1 cellular context compared by ENCODE assay signal in genomic region chr2:126496493-126496892, GRCh38.
TF ChIP-seq lines count a peak whose summit lies in the region.

No MANE protein-coding gene starts in this region.

TF ChIP-seq in GM12878, 131 proteins besides CTCF, POLR2A, EP300 and RAD21 (continued from another document and continues in another):
- TF ChIP-seq MTA3 (IDR thresholded peaks at IDR 0.05; ENCODE audit: borderline replicate concordance, low read length) (peak; percentile 89; the same call in 1 of the 2 replicates), SIX5 (IDR thresholded peaks at IDR 0.05; ENCODE audit: low read depth, low read length, severe bottlenecking) (no peak), IKZF2 (IDR thresholded peaks at IDR 0.05) (peak in 1 of 2 experiments; percentile 41; a peak in 2 of 4 replicates), KDM1A (IDR thresholded peaks at IDR 0.05; ENCODE audit: borderline replicate concordance) (no peak), CREM (IDR thresholded peaks at IDR 0.05; ENCODE audit: low read depth) (peak; percentile 75; the same call in 1 of the 2 replicates), SRF (IDR thresholded peaks at IDR 0.05; ENCODE audit: low read depth in 2 of 2, low read length in 2 of 2) (0 out of 4 replicates have a peak, but pooled peaks of 1 of the 2 experiments have one; percentile 20), FOXK2 (IDR thresholded peaks at IDR 0.05) (no peak), HDGF (IDR thresholded peaks at IDR 0.05) (no peak), MYC (IDR thresholded peaks at IDR 0.05; ENCODE audit: insufficient read depth, insufficient read length, insufficient replicate concordance, low read length, severe bottlenecking) (no peak), NBN (IDR thresholded peaks at IDR 0.05) (no peak), ZNF207 (IDR thresholded peaks at IDR 0.05; ENCODE audit: borderline replicate concordance) (no peak), BHLHE40 (IDR thresholded peaks at IDR 0.05; ENCODE audit: borderline replicate concordance in 1 of 2, low read depth in 2 of 2, low read length in 1 of 2) (no peak), PRDM15 (CRISPR knock-in tag; IDR thresholded peaks at IDR 0.05) (no peak), SREBF1 (IDR thresholded peaks at IDR 0.05; ENCODE audit: low read length) (no peak), PBX3 (IDR thresholded peaks at IDR 0.05; ENCODE audit: insufficient replicate concordance, low read depth, low read length) (no peak), NRF1 (conservative IDR thresholded peaks at IDR 0.05; ENCODE audit: low read depth, low read length) (no peak), HDAC6 (IDR thresholded peaks at IDR 0.05; ENCODE audit: unreplicated experiment) (no peak), JUNB (IDR thresholded peaks at IDR 0.05) (peak; percentile 97), POLR2AphosphoS5 (IDR thresholded peaks at IDR 0.05; ENCODE audit: low read length) (no peak), KAT2A (conservative IDR thresholded peaks at IDR 0.05; ENCODE audit: control insufficient read depth, low read depth, low read length) (no peak), MEF2A (IDR thresholded peaks at IDR 0.05; ENCODE audit: insufficient read depth, low read depth, low read length) (peak; percentile 94), BMI1 (IDR thresholded peaks at IDR 0.05; ENCODE audit: borderline replicate concordance) (no peak), ATF7 (IDR thresholded peaks at IDR 0.05; ENCODE audit: low read depth) (no peak), CEBPB (IDR thresholded peaks at IDR 0.05; ENCODE audit: borderline replicate concordance in 1 of 2, low read depth in 2 of 2, low read length in 2 of 2) (no peak), YBX1 (IDR thresholded peaks at IDR 0.05) (no peak), ESRRA (IDR thresholded peaks at IDR 0.05; ENCODE audit: low read length) (no peak), RB1 (IDR thresholded peaks at IDR 0.05; ENCODE audit: borderline replicate concordance) (no peak), NFYA (IDR thresholded peaks at IDR 0.05; ENCODE audit: borderline replicate concordance, low read depth, low read length) (no peak), USF2 (IDR thresholded peaks at IDR 0.05; ENCODE audit: borderline replicate concordance, low read depth, low read length) (no peak), BRCA1 (IDR thresholded peaks at IDR 0.05; ENCODE audit: low read depth, low read length) (no peak), YY1 (IDR thresholded peaks at IDR 0.05; ENCODE audit: low read depth, low read length) (no peak), E2F8 (IDR thresholded peaks at IDR 0.05; ENCODE audit: low read depth, partially characterized antibody) (no peak), EZH2 (IDR thresholded peaks at IDR 0.05; ENCODE audit: borderline replicate concordance, control insufficient read depth, low read depth, low read length) (no peak), ZNF217 (IDR thresholded peaks at IDR 0.05) (no peak), CBFB (IDR thresholded peaks at IDR 0.05; ENCODE audit: low read depth) (peak; percentile 21; the same call in 1 of the 2 replicates), ZBED1 (IDR thresholded peaks at IDR 0.05; ENCODE audit: borderline replicate concordance) (peak; percentile 68; the same call in 1 of the 2 replicates), POLR2AphosphoS2 (IDR thresholded peaks at IDR 0.05; ENCODE audit: low read depth, low read length) (no peak)
- TF ChIP-seq, protein P1, sequence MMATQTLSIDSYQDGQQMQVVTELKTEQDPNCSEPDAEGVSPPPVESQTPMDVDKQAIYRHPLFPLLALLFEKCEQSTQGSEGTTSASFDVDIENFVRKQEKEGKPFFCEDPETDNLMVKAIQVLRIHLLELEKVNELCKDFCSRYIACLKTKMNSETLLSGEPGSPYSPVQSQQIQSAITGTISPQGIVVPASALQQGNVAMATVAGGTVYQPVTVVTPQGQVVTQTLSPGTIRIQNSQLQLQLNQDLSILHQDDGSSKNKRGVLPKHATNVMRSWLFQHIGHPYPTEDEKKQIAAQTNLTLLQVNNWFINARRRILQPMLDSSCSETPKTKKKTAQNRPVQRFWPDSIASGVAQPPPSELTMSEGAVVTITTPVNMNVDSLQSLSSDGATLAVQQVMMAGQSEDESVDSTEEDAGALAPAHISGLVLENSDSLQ (IDR thresholded peaks at IDR 0.05): no peak
- TF ChIP-seq, protein P2, sequence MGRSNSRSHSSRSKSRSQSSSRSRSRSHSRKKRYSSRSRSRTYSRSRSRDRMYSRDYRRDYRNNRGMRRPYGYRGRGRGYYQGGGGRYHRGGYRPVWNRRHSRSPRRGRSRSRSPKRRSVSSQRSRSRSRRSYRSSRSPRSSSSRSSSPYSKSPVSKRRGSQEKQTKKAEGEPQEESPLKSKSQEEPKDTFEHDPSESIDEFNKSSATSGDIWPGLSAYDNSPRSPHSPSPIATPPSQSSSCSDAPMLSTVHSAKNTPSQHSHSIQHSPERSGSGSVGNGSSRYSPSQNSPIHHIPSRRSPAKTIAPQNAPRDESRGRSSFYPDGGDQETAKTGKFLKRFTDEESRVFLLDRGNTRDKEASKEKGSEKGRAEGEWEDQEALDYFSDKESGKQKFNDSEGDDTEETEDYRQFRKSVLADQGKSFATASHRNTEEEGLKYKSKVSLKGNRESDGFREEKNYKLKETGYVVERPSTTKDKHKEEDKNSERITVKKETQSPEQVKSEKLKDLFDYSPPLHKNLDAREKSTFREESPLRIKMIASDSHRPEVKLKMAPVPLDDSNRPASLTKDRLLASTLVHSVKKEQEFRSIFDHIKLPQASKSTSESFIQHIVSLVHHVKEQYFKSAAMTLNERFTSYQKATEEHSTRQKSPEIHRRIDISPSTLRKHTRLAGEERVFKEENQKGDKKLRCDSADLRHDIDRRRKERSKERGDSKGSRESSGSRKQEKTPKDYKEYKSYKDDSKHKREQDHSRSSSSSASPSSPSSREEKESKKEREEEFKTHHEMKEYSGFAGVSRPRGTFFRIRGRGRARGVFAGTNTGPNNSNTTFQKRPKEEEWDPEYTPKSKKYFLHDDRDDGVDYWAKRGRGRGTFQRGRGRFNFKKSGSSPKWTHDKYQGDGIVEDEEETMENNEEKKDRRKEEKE (IDR thresholded peaks at IDR 0.05): no peak
- TF ChIP-seq, protein P3, sequence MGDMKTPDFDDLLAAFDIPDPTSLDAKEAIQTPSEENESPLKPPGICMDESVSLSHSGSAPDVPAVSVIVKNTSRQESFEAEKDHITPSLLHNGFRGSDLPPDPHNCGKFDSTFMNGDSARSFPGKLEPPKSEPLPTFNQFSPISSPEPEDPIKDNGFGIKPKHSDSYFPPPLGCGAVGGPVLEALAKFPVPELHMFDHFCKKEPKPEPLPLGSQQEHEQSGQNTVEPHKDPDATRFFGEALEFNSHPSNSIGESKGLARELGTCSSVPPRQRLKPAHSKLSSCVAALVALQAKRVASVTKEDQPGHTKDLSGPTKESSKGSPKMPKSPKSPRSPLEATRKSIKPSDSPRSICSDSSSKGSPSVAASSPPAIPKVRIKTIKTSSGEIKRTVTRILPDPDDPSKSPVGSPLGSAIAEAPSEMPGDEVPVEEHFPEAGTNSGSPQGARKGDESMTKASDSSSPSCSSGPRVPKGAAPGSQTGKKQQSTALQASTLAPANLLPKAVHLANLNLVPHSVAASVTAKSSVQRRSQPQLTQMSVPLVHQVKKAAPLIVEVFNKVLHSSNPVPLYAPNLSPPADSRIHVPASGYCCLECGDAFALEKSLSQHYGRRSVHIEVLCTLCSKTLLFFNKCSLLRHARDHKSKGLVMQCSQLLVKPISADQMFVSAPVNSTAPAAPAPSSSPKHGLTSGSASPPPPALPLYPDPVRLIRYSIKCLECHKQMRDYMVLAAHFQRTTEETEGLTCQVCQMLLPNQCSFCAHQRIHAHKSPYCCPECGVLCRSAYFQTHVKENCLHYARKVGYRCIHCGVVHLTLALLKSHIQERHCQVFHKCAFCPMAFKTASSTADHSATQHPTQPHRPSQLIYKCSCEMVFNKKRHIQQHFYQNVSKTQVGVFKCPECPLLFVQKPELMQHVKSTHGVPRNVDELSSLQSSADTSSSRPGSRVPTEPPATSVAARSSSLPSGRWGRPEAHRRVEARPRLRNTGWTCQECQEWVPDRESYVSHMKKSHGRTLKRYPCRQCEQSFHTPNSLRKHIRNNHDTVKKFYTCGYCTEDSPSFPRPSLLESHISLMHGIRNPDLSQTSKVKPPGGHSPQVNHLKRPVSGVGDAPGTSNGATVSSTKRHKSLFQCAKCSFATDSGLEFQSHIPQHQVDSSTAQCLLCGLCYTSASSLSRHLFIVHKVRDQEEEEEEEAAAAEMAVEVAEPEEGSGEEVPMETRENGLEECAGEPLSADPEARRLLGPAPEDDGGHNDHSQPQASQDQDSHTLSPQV (IDR thresholded peaks at IDR 0.05): no peak
- TF ChIP-seq, protein P4, sequence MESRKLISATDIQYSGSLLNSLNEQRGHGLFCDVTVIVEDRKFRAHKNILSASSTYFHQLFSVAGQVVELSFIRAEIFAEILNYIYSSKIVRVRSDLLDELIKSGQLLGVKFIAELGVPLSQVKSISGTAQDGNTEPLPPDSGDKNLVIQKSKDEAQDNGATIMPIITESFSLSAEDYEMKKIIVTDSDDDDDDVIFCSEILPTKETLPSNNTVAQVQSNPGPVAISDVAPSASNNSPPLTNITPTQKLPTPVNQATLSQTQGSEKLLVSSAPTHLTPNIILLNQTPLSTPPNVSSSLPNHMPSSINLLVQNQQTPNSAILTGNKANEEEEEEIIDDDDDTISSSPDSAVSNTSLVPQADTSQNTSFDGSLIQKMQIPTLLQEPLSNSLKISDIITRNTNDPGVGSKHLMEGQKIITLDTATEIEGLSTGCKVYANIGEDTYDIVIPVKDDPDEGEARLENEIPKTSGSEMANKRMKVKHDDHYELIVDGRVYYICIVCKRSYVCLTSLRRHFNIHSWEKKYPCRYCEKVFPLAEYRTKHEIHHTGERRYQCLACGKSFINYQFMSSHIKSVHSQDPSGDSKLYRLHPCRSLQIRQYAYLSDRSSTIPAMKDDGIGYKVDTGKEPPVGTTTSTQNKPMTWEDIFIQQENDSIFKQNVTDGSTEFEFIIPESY (IDR thresholded peaks at IDR 0.05): no peak
